8 cellular contexts compared by ENCODE assay signal in the genomic region with DNA sequence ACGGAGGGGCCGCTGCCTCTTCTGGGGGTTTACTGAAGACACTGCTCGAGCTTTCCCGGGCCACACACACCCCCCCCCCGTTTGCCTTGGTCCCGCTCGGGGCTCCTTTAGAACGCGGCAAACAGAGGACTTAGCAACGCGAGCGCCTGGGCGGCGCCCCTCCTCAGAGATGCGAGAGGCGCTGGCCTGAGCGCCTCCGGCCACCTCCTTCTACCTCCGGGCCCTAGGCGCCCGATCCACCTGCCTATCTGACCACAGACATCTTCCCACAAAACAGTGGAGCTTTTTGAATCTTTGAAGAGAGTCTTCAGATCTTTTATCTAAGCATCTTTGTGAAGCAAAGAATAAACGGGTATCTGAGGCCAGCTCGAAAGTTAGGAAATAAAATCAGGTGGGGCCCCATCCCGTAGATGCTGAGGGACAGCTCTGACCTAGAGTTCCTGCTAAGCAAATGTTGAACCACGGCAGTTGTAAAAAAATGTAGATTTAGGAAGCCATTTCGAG. TPM values are rescaled to one million over a fixed set of nuclear protein-coding genes. Genes with fewer than 3 reads are reported as not detected.
A peak's percentile ranks its signal among the peaks of the same experiment; 100 is the strongest.
DNase-seq lines count a peak whose midpoint lies in the region; ATAC-seq lines count a peak whose summit lies in the region.

No MANE protein-coding gene starts in this region.

- ATAC-seq in GM19468 (IDR thresholded peaks at IDR 0.05; ENCODE audit: extremely low read depth, unreplicated experiment) (peak; percentile 53), HG03558 (IDR thresholded peaks at IDR 0.05; ENCODE audit: extremely low read depth, unreplicated experiment) (peak; percentile 61)

- DNase-seq in EL: peak; percentile 82
- peak; percentile 91 for DNase-seq in NCI-H69 (lab: John Stamatoyannopoulos, UW)
- peak; percentile 3 for DNase-seq in activated naive CD8-positive, alpha-beta T cell treated with anti-CD3 and anti-CD28 coated beads, Interleukin-2, amount 50 U/mL, for 16 hours (ENCODE audit: low read depth, low spot score)
- DNase-seq in head of caudate nucleus: peak in 27 of 42 donors; percentile 79 to 94 (median 87)
- DNase-seq in non-pigmented ciliary epithelial cell (ENCODE audit: low read depth): peak; percentile 38
- DNase-seq in occipital lobe (lab: John Stamatoyannopoulos, UW): no peak

- intact Hi-C loops in head of caudate nucleus (cut with DNase I): loop anchor here (5.0 to 10.0 kb wide), 3 partner anchors 37 to 125 kb away; no protein-coding TSS in a partner anchor

RNA-seq across cellular contexts. Expression of a gene that starts 0.4 kb away (rescaled TPM):
- total RNA-seq in occipital lobe: 215 TPM
